In genomic region chr6:26627843-26628242, GRCh38 we compare ENCODE assay signal across 11 cellular contexts.
"Had no signal": no experiment of that assay in that cellular context is flagged by ENCODE, and none has a peak within 500 bp of the region (broad histone marks: within the 10 kb centered on the region; RNA-seq: fewer than 3 reads in every experiment).

No MANE protein-coding gene starts in this region.

- DNase-seq: GM23248, GOT3, H7, H9, HCEC 1CT, HFFc6 had no signal

- H3K4me2 ChIP-seq: GM23338 had no signal

- H3K4me1 ChIP-seq: HAP-1 had no signal

- H3K9me3 ChIP-seq: HAP-1 had no signal

- H2AFZ ChIP-seq: GM23248, GM23338 had no signal

- H3K4me3 ChIP-seq: GM23248, GM23338, HAP-1 had no signal

- H3K36me3 ChIP-seq: HAP-1 had no signal

- ATAC-seq: GM23338, HCT116 had no signal

- FAIRE-seq: H1, H54 had no signal

- H3K9ac ChIP-seq: GM23248 had no signal

- H3K27ac ChIP-seq: GM23248 had no signal
